Comparison of ENCODE assay signal across 19 cellular contexts in genomic region chr22:23032681-23033080, GRCh38. TPM values are rescaled to one million over a fixed set of nuclear protein-coding genes. Genes with fewer than 3 reads are reported as not detected.
A peak's percentile ranks its signal among the peaks of the same experiment; 100 is the strongest.
DNase-seq lines count a peak whose midpoint lies in the region; TF ChIP-seq lines count a peak whose summit lies in the region.
"Had no signal": no experiment of that assay in that cellular context is flagged by ENCODE, and none has a peak within 500 bp of the region (broad histone marks: within the 10 kb centered on the region; RNA-seq: fewer than 3 reads in every experiment).

No MANE protein-coding gene starts in this region.

- TF ChIP-seq CTCF in endodermal cell (conservative IDR thresholded peaks at IDR 0.05) (no peak), WERI-Rb-1 (IDR thresholded peaks at IDR 0.05; ENCODE audit: low read depth, low read length) (no peak)

- 91 to 94% methylated on average over 3 to 4 of the region's 4 CpGs for WGBS in endodermal cell (ENCODE audit: insufficient coverage in 1 of 2, insufficient read length in 1 of 2), 2 experiments

- DNase-seq in NCI-H526 treated with DMSO at 0.1 percent for 48 hours (lab: John Stamatoyannopoulos, UW) (peak; percentile 41), endodermal cell (no peak), AG08395 (ENCODE audit: low spot score) (no peak), occipital lobe (lab: John Stamatoyannopoulos, UW) (no peak), NCI-H2081 (lab: John Stamatoyannopoulos, UW) (no peak), WERI-Rb-1 (no peak)
- DNase-seq: ACHN; AML-193; Calu3; CD8-positive, alpha-beta T cell; DMS79 treated with DMSO at 0.1 percent for 48 hours; GF-D8; GOT3; H7; HFFc6; IMR-90 had no signal

- H3K4me3 ChIP-seq in HUES48 (ENCODE audit: low read depth, low read length) (no peak overlapping the region), endodermal cell (ENCODE audit: low read length) (peak overlapping the region; percentile 10), WERI-Rb-1 (ENCODE audit: low read depth, low read length) (no peak overlapping the region)
- H3K4me3 ChIP-seq: BLaER1 treated with 17β-estradiol and CSF1 and Interleukin-3, amounts not matched to agents 10 nM and 100 nM had no signal

- H3K9ac ChIP-seq in HUES48 (ENCODE audit: low read depth, low read length) (no peak overlapping the region), endodermal cell (ENCODE audit: extremely low read depth, low read length, poor library complexity, severe bottlenecking) (no peak overlapping the region)
- H3K9ac ChIP-seq: BLaER1 treated with 17β-estradiol and CSF1 and Interleukin-3, amounts not matched to agents 10 nM and 100 nM had no signal

- H3K27me3 ChIP-seq in HUES48 (ENCODE audit: control insufficient read depth, insufficient read depth, low read length) (no peaks in the 10 kb centered on the region), endodermal cell (ENCODE audit: control insufficient read depth, insufficient read depth, low read length, poor library complexity, severe bottlenecking) (no peaks in the 10 kb centered on the region), WERI-Rb-1 (ENCODE audit: insufficient read depth, low read depth, severe bottlenecking) (no peaks in the 10 kb centered on the region)
- H3K27me3 ChIP-seq: BLaER1 treated with 17β-estradiol and CSF1 and Interleukin-3, amounts not matched to agents 10 nM and 100 nM had no signal

- no peaks in the 10 kb centered on the region for H3K36me3 Mint-ChIP-seq in endodermal cell (ENCODE audit: low read depth)
- H3K36me3 Mint-ChIP-seq: CD8-positive, alpha-beta T cell had no signal

- H3K36me3 ChIP-seq in HUES48 (ENCODE audit: control insufficient read depth, insufficient read depth, low read length) (no peaks in the 10 kb centered on the region), endodermal cell (ENCODE audit: control insufficient read depth, insufficient read depth, low read length) (no peaks in the 10 kb centered on the region), WERI-Rb-1 (no peaks in the 10 kb centered on the region)
- H3K36me3 ChIP-seq: BLaER1 treated with 17β-estradiol and CSF1 and Interleukin-3, amounts not matched to agents 10 nM and 100 nM had no signal

- peaks cover 13% of the 10 kb centered on the region for H3K9me3 Mint-ChIP-seq in endodermal cell
- H3K9me3 Mint-ChIP-seq: HFFc6 had no signal

- peaks cover 35% of the 10 kb centered on the region for H3K4me1 Mint-ChIP-seq in endodermal cell

- no peak overlapping the region for H3K27ac Mint-ChIP-seq in endodermal cell
- H3K27ac Mint-ChIP-seq: CD8-positive, alpha-beta T cell; HFFc6 had no signal

- H3K27ac ChIP-seq in HUES48 (ENCODE audit: low read depth, low read length): peak overlapping the region; percentile 11
- H3K27ac ChIP-seq in endodermal cell (ENCODE audit: low read depth, low read length): no peak overlapping the region
- no peak overlapping the region for H3K27ac ChIP-seq in WERI-Rb-1
- H3K27ac ChIP-seq: HL-60 had no signal

- no peaks in the 10 kb centered on the region for H3K27me3 Mint-ChIP-seq in endodermal cell (ENCODE audit: insufficient read depth)

- peaks cover 28% of the 10 kb centered on the region for H3K4me1 ChIP-seq in HUES48 (ENCODE audit: control insufficient read depth, insufficient read depth, low read length)
- H3K4me1 ChIP-seq in endodermal cell (ENCODE audit: control insufficient read depth, insufficient read depth, low read length): peaks cover 18% of the 10 kb centered on the region

- peaks cover 8% of the 10 kb centered on the region; the same call in 1 of the 2 replicates for H3K9me3 ChIP-seq in HUES48 (ENCODE audit: control insufficient read depth, insufficient read depth, low read length)
- peaks cover 6% of the 10 kb centered on the region for H3K9me3 ChIP-seq in endodermal cell (ENCODE audit: control insufficient read depth, low read length)
- H3K9me3 ChIP-seq in WERI-Rb-1 (ENCODE audit: severe bottlenecking): no peaks in the 10 kb centered on the region

- H3K4me3 Mint-ChIP-seq in endodermal cell: no peak overlapping the region
- H3K4me3 Mint-ChIP-seq: CD8-positive, alpha-beta T cell; HFFc6 had no signal

RNA-seq across cellular contexts. Expression of gene GNAZ, which starts 37.6 kb away (rescaled TPM):
- total RNA-seq in endodermal cell (10 to 100 TPM; 16.7 to 17.9 TPM), occipital lobe (192 TPM)
- polyA plus RNA-seq in endodermal cell (2013, experiment 1 of 2): 26.0 TPM
- 28.0 TPM for polyA plus RNA-seq in endodermal cell (2013, experiment 2 of 2)
- total RNA-seq: CD8-positive, alpha-beta T cell had no signal

Comparison
In these comparisons a context has a peak if more than half of its experiments do, and no peak if none do; other contexts are left out.
1. RNA of gene GNAZ, which starts 37.6 kb away (total RNA-seq): 192 TPM in occipital lobe (single experiment); 16.7 to 17.9 TPM in endodermal cell; every median in the first group is over 10 times any median in the second.